In the genomic region with DNA sequence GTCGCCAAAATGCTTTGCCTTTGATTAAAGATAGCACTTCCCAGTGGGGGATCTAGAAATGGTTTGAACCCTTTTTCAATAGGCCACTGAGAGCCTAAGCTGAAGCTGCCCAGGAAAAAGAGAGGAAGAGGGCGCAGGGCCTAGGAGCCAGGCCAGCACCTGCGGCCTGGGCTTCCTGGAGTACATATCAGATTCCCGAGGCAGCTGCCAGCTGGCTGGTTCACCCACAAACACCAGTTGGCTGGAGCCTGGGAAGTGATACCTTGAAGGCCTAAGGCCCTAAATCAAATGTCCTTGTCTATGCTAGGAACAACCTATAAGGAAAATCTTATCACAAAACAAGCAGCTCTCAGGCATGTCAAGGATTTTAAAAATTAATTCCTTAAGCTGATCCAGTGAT, we compare ENCODE assay signal across 12 cellular contexts. TPM values are rescaled to one million over a fixed set of nuclear protein-coding genes. Genes with fewer than 3 reads are reported as not detected.
DNase-seq lines count a peak whose midpoint lies in the region; ATAC-seq and TF ChIP-seq lines count a peak whose summit lies in the region.
"Had no signal": no experiment of that assay in that cellular context is flagged by ENCODE, and none has a peak within 500 bp of the region (broad histone marks: within the 10 kb centered on the region; RNA-seq: fewer than 3 reads in every experiment).

No MANE protein-coding gene starts in this region.

- H3K4me2 ChIP-seq in SK-N-SH: no peak overlapping the region

- 0 out of 2 replicates have a peak, but pooled peaks have one; percentile 12 for TF ChIP-seq RAD21 in SK-N-SH (IDR thresholded peaks at IDR 0.05; ENCODE audit: low read length)

- no peaks in the 10 kb centered on the region for H3F3A ChIP-seq in SK-N-SH (replicated peaks; ENCODE audit: insufficient read depth)

- H3K4me3 ChIP-seq in LNCaP clone FGC (ENCODE audit: low read depth, low read length): no peak overlapping the region
- no peak overlapping the region for H3K4me3 ChIP-seq in SK-N-SH (ENCODE audit: low read depth in 2 of 2, low read length in 1 of 2)
- no peak overlapping the region for H3K4me3 ChIP-seq in naive thymus-derived CD4-positive, alpha-beta T cell (ENCODE audit: low read length)

- H4K20me1 ChIP-seq in SK-N-SH (ENCODE audit: insufficient read depth): no peaks in the 10 kb centered on the region

- H2AFZ ChIP-seq in SK-N-SH (ENCODE audit: low read depth): no peak overlapping the region

- TF ChIP-seq CTCF in LNCaP clone FGC (IDR thresholded peaks at IDR 0.05; ENCODE audit: control insufficient read depth, extremely low read depth, insufficient read depth) (no peak), SK-N-SH (IDR thresholded peaks at IDR 0.05) (no peak)

- H3K9ac ChIP-seq in SK-N-SH: no peak overlapping the region

- peaks cover 0 to 20% (median 16%) of the 10 kb centered on the region in 5 donors for H3K36me3 Mint-ChIP-seq in naive thymus-derived CD4-positive, alpha-beta T cell

- H3K27ac Mint-ChIP-seq in naive thymus-derived CD4-positive, alpha-beta T cell: peak overlapping the region; percentile 27 to 90 (median 84)
- H3K27ac Mint-ChIP-seq: dendritic cell treated with granulocyte-macrophage colony-stimulating factor and Interleukin-4, amounts not matched to agents 40 ng/mL and 50 ng/mL, for 4 days had no signal

- POLR2A ChIA-PET in SK-N-SH (lab: Yijun Ruan, JAX): no interaction called here
- POLR2A ChIA-PET in naive thymus-derived CD4-positive, alpha-beta T cell (lab: Charles Lee): interaction anchor here (0.9 to 11.5 kb wide), 7 partner anchors 15 to 160 kb away, joined by 3 to 90 read pairs (median 3); a partner anchor contains a TSS

- peak overlapping the region in 3 of 10 donors; percentile 27 to 47 (median 36) for H3K4me3 Mint-ChIP-seq in naive thymus-derived CD4-positive, alpha-beta T cell
- H3K4me3 Mint-ChIP-seq: dendritic cell treated with granulocyte-macrophage colony-stimulating factor and Interleukin-4, amounts not matched to agents 40 ng/mL and 50 ng/mL, for 4 days had no signal

- CTCF ChIA-PET in SK-N-SH (lab: Yijun Ruan, JAX): interaction anchor here (1.2 to 1.3 kb wide), 2 partner anchors 21 to 160 kb away, joined by 3 to 4 read pairs; no protein-coding TSS in a partner anchor
- CTCF ChIA-PET in naive thymus-derived CD4-positive, alpha-beta T cell (lab: Charles Lee): no interaction called here

- H3K27ac ChIP-seq in SK-N-SH (ENCODE audit: low read depth in 2 of 2, low read length in 1 of 2): peak overlapping the region in 1 of 2 experiments; percentile 80; a peak in 2 of 4 replicates
- peak overlapping the region; percentile 53 for H3K27ac ChIP-seq in naive thymus-derived CD4-positive, alpha-beta T cell (ENCODE audit: low read depth, low read length)

- no peaks in the 10 kb centered on the region for H3K27me3 ChIP-seq in SK-N-SH (ENCODE audit: insufficient read depth)
- H3K27me3 ChIP-seq in naive thymus-derived CD4-positive, alpha-beta T cell (ENCODE audit: control insufficient read depth in 2 of 2, insufficient read depth in 2 of 2, low read length in 2 of 2): no peaks in the 10 kb centered on the region

- no peaks in the 10 kb centered on the region for H3K9me3 Mint-ChIP-seq in naive thymus-derived CD4-positive, alpha-beta T cell
- H3K9me3 Mint-ChIP-seq: dendritic cell treated with granulocyte-macrophage colony-stimulating factor and Interleukin-4, amounts not matched to agents 40 ng/mL and 50 ng/mL, for 4 days had no signal

- H3K9me2 ChIP-seq in SK-N-SH: no peaks in the 10 kb centered on the region

- H3K36me3 ChIP-seq in SK-N-SH (replicated peaks in 1 of 2; ENCODE audit: control insufficient read depth in 1 of 2, insufficient read depth in 2 of 2, low read length in 1 of 2): no peaks in the 10 kb centered on the region
- H3K36me3 ChIP-seq in naive thymus-derived CD4-positive, alpha-beta T cell (ENCODE audit: control insufficient read depth in 2 of 3, insufficient read depth in 3 of 3, low read length in 3 of 3): no peaks in the 10 kb centered on the region

- no peak for TF ChIP-seq EP300 in SK-N-SH (IDR thresholded peaks at IDR 0.05; ENCODE audit: borderline replicate concordance in 1 of 2, low read depth in 1 of 2, low read length in 1 of 2)

- H3K79me2 ChIP-seq in SK-N-SH (ENCODE audit: insufficient read depth): no peaks in the 10 kb centered on the region

- no peaks in the 10 kb centered on the region for H3K9me3 ChIP-seq in SK-N-SH
- no peaks in the 10 kb centered on the region for H3K9me3 ChIP-seq in naive thymus-derived CD4-positive, alpha-beta T cell (ENCODE audit: control insufficient read depth in 2 of 3, low read length in 3 of 3)

- intact Hi-C loops in naive thymus-derived CD4-positive, alpha-beta T cell (cut with micrococcal nuclease): no loop called here

- ATAC-seq in naive thymus-derived CD4-positive, alpha-beta T cell: no peak
- no peak for ATAC-seq in HG02981 (IDR thresholded peaks at IDR 0.05; ENCODE audit: unreplicated experiment)
- no peak for ATAC-seq in HG03469 (IDR thresholded peaks at IDR 0.05; ENCODE audit: unreplicated experiment)

- H3K27me3 Mint-ChIP-seq in naive thymus-derived CD4-positive, alpha-beta T cell: no peaks in the 10 kb centered on the region
- H3K27me3 Mint-ChIP-seq: dendritic cell treated with granulocyte-macrophage colony-stimulating factor and Interleukin-4, amounts not matched to agents 40 ng/mL and 50 ng/mL, for 4 days had no signal

- peaks cover 59 to 92% (median 79%) of the 10 kb centered on the region in 7 donors for H3K4me1 Mint-ChIP-seq in naive thymus-derived CD4-positive, alpha-beta T cell

- H3K4me1 ChIP-seq in SK-N-SH (ENCODE audit: control insufficient read depth in 1 of 2, insufficient read depth in 2 of 2, low read depth in 1 of 2, low read length in 1 of 2): peaks cover 0 to 45% of the 10 kb centered on the region in 2 experiments; a peak in 2 of 4 replicates
- H3K4me1 ChIP-seq in naive thymus-derived CD4-positive, alpha-beta T cell (ENCODE audit: control insufficient read depth in 2 of 2, insufficient read depth in 2 of 2, low read length in 2 of 2): peaks cover 60 to 62% of the 10 kb centered on the region in 2 donors

- peak; percentile 37 for DNase-seq in D341Med (ENCODE audit: low spot score)
- peak; percentile 91 for DNase-seq in LNCaP clone FGC (ENCODE audit: low read depth)
- peak; percentile 48 for DNase-seq in SK-N-SH
- no peak for DNase-seq in naive thymus-derived CD4-positive, alpha-beta T cell
- no peak for DNase-seq in HCEC 1CT
- DNase-seq in NCI-H1436 treated with DMSO at 0.1 percent for 48 hours (lab: John Stamatoyannopoulos, UW): no peak
- DNase-seq: activated CD8-positive, alpha-beta memory T cell treated with anti-CD3 and anti-CD28 coated beads, Interleukin-2, amount 50 U/mL, for 4 hours; IMR-90; RPMI8226 had no signal

- 52% methylated on average over 4 of the region's 4 CpGs for WGBS in SK-N-SH (ENCODE audit: low lambda C conversion rate)

TF ChIP-seq in SK-N-SH, 30 proteins besides CTCF, POLR2A, EP300 and RAD21:
- TF ChIP-seq MXI1 (IDR thresholded peaks at IDR 0.05; ENCODE audit: low read depth, low read length): 0 out of 2 replicates have a peak, but pooled peaks have one; percentile 6
- no peak for TF ChIP-seq EZH2phosphoT487 (IDR thresholded peaks at IDR 0.05; ENCODE audit: borderline replicate concordance, low read depth)
- peak; percentile 57 for TF ChIP-seq GATA2 (CRISPR knock-in tag; IDR thresholded peaks at IDR 0.05)
- TF ChIP-seq TCF12 (IDR thresholded peaks at IDR 0.05): 0 out of 2 replicates have a peak, but pooled peaks have one; percentile 19
- TF ChIP-seq RCOR1 (IDR thresholded peaks at IDR 0.05; ENCODE audit: low read length): no peak

RNA-seq across cellular contexts. Expression of a gene that starts 37.1 kb away (rescaled TPM):
- 12.3 and 12.5 TPM in 2 replicates for polyA plus RNA-seq in SK-N-SH (2012; rRNA removed)
- polyA plus RNA-seq in SK-N-SH (2012; cell fraction: cytosol; rRNA removed): 6.8 and 7.0 TPM in 2 replicates
- 23.4 and 77.4 TPM in 2 replicates for polyA plus RNA-seq in SK-N-SH (2012; cell fraction: nucleus; rRNA removed)
- 100 to 1,000 TPM; 234 to 296 (median 291) TPM for total RNA-seq in naive thymus-derived CD4-positive, alpha-beta T cell
- 10 to 100 TPM; 88.6 to 95.4 TPM for polyA plus RNA-seq in naive thymus-derived CD4-positive, alpha-beta T cell

Comparison
In these comparisons a context has a peak if more than half of its experiments do, and no peak if none do; other contexts are left out.
1. DNase-seq: peak in D341Med (single experiment), LNCaP clone FGC (single experiment) and SK-N-SH (single experiment); none in naive thymus-derived CD4-positive, alpha-beta T cell (0 of 9), HCEC 1CT (single experiment) and NCI-H1436 treated with DMSO at 0.1 percent for 48 hours (single experiment).